14 cellular contexts compared by ENCODE assay signal in genomic region chr12:103667129-103667528, GRCh38.
"Had no signal": no experiment of that assay in that cellular context is flagged by ENCODE, and none has a peak within 500 bp of the region (broad histone marks: within the 10 kb centered on the region; RNA-seq: fewer than 3 reads in every experiment).

No MANE protein-coding gene starts in this region.

- H3K4me1 Mint-ChIP-seq: activated naive CD4-positive, alpha-beta T cell treated with anti-CD3 and anti-CD28 coated beads, Interleukin-2, amount 10 ng/mL, durations not matched to agents 7 days and 5 days; stimulated activated memory B cell treated with anti-CD40 and anti-IgM and Interleukin-4, amounts not matched to agents 10 μg/mL and 1 μg/mL and 100 μg/mL, for 72 hours had no signal

- H3K9me3 Mint-ChIP-seq: activated naive CD4-positive, alpha-beta T cell treated with anti-CD3 and anti-CD28 coated beads, Interleukin-2, amount 10 ng/mL, durations not matched to agents 7 days and 5 days; activated T-helper 2 cell treated with anti-CD3 and anti-CD28 coated beads, Interferon-gamma antibody, Interleukin-2, Interleukin-4, amounts not matched to agents 10 μg/mL and 5 μg/mL and 100 μg/mL, durations not matched to agents 14 hours and 24 hours and 36 hours; natural killer cell treated with Interleukin-12 subunit alpha and Interleukin-12 subunit beta and Interleukin-15 and Interleukin-18, amount 100 ng/mL, for 72 hours; stimulated activated memory B cell treated with anti-CD40 and anti-IgM and Interleukin-4, amounts not matched to agents 10 μg/mL and 1 μg/mL and 100 μg/mL, for 72 hours had no signal

- H3K27ac ChIP-seq: cardiac muscle cell, psoas muscle, right lobe of liver, tibial artery, vagina had no signal

- H3K27me3 ChIP-seq: right lobe of liver, vagina had no signal

- H3K36me3 ChIP-seq: cardiac muscle cell, right lobe of liver, tibial artery, vagina had no signal

- H3K36me3 Mint-ChIP-seq: activated naive CD4-positive, alpha-beta T cell treated with anti-CD3 and anti-CD28 coated beads, Interleukin-2, amount 10 ng/mL, durations not matched to agents 7 days and 5 days; natural killer cell treated with Interleukin-12 subunit alpha and Interleukin-12 subunit beta and Interleukin-15 and Interleukin-18, amount 100 ng/mL, for 72 hours; stimulated activated memory B cell treated with anti-CD40 and anti-IgM and Interleukin-4, amounts not matched to agents 10 μg/mL and 1 μg/mL and 100 μg/mL, for 72 hours had no signal

- H3K4me3 Mint-ChIP-seq: activated naive CD4-positive, alpha-beta T cell treated with anti-CD3 and anti-CD28 coated beads, Interleukin-2, amount 10 ng/mL, durations not matched to agents 7 days and 5 days; natural killer cell treated with Interleukin-12 subunit alpha and Interleukin-12 subunit beta and Interleukin-15 and Interleukin-18, amount 100 ng/mL, for 72 hours; stimulated activated memory B cell treated with anti-CD40 and anti-IgM and Interleukin-4, amounts not matched to agents 10 μg/mL and 1 μg/mL and 100 μg/mL, for 72 hours had no signal

- H3K9me3 ChIP-seq: psoas muscle, right lobe of liver, tibial artery, vagina had no signal

- ATAC-seq: left ventricle myocardium superior; natural killer cell treated with Interleukin-12 subunit alpha and Interleukin-12 subunit beta and Interleukin-15 and Interleukin-18, amount 100 ng/mL, for 72 hours; psoas muscle; right lobe of liver; stimulated activated memory B cell treated with anti-CD40 and anti-IgM and Interleukin-4, amounts not matched to agents 10 μg/mL and 1 μg/mL and 100 μg/mL, for 72 hours had no signal

- DNase-seq: activated CD4-positive, CD25-positive, alpha-beta regulatory T cell; activated naive CD4-positive, alpha-beta T cell treated with anti-CD3 and anti-CD28 coated beads, Interleukin-2, amount 10 ng/mL, durations not matched to agents 7 days and 5 days; left ventricle myocardium superior; mesenchymal stem cell; psoas muscle; right lobe of liver; tibial artery had no signal

- FAIRE-seq: frontal cortex, keratinocyte had no signal

- H3K27ac Mint-ChIP-seq: activated naive CD4-positive, alpha-beta T cell treated with anti-CD3 and anti-CD28 coated beads, Interleukin-2, amount 10 ng/mL, durations not matched to agents 7 days and 5 days; activated T-helper 2 cell treated with anti-CD3 and anti-CD28 coated beads, Interferon-gamma antibody, Interleukin-2, Interleukin-4, amounts not matched to agents 10 μg/mL and 5 μg/mL and 100 μg/mL, durations not matched to agents 14 hours and 24 hours and 36 hours; natural killer cell treated with Interleukin-12 subunit alpha and Interleukin-12 subunit beta and Interleukin-15 and Interleukin-18, amount 100 ng/mL, for 72 hours; stimulated activated memory B cell treated with anti-CD40 and anti-IgM and Interleukin-4, amounts not matched to agents 10 μg/mL and 1 μg/mL and 100 μg/mL, for 72 hours had no signal

- H3K4me1 ChIP-seq: psoas muscle, right lobe of liver, tibial artery, vagina had no signal

- H3K4me3 ChIP-seq: cardiac muscle cell, psoas muscle, right lobe of liver, tibial artery, vagina had no signal
